Comparison of ENCODE assay signal across 9 cellular contexts in the genomic region with DNA sequence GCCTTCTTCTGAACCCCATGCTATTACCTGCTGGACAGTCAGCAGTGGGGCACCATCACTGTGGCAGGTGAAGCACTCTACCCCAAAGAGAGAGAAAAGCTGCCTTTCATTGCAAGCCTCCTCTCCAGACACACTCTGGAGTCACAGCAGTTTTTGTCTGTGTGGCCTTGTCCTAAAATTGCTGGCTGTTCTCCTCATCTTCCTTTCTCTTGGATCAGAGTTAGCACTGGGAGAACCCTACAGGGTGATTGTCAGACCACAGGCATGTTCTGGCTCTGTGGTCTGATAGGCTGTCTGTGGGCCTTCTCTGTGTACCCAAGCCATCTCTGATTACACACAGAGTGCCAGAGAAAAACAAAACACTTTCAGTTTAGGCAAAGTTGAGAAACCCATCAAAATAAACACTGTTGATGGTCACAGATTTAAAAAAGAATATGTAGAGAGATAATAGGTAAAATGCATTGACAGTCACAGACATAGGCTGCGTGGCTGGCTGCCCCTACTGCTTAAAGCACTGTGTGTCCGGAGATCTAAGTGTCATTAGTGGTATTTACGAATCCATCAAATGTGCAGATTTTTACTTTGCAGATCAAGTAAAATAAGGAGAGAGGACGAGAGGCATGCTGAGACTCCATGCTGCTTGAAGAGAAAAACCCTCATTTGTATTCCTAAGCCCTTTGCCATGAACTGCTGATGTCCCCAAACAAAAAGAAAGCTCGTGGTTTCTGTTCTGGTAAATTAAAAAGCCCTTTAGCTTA.
DNase-seq lines count a peak whose midpoint lies in the region; ATAC-seq and TF ChIP-seq lines count a peak whose summit lies in the region.
"Had no signal": no experiment of that assay in that cellular context is flagged by ENCODE, and none has a peak within 500 bp of the region (broad histone marks: within the 10 kb centered on the region; RNA-seq: fewer than 3 reads in every experiment).

No MANE protein-coding gene starts in this region.

- H3K4me1 ChIP-seq in ectodermal cell (ENCODE audit: control insufficient read depth, insufficient read depth, low read length) (peaks cover 41% of the 10 kb centered on the region), uterus (no peaks in the 10 kb centered on the region)

- 0 to 1% methylated on average over 5 of the region's 5 CpGs for WGBS in ectodermal cell, 2 experiments

- H3K4me1 Mint-ChIP-seq in nephron progenitor cell, result peaks cover 28% of the 10 kb centered on the region

- ATAC-seq in HG03280 (IDR thresholded peaks at IDR 0.05; ENCODE audit: unreplicated experiment) (no peak), omental fat pad (ENCODE audit: low FRiP score) (no peak), GM21390 (IDR thresholded peaks at IDR 0.05; ENCODE audit: unreplicated experiment) (no peak)

- H3K27ac Mint-ChIP-seq in nephron progenitor cell, result no peak overlapping the region

- intact Hi-C loops in uterus (cut with DNase I; ENCODE audit: low total_unique reads), result no loop called here

- no peaks in the 10 kb centered on the region for H3K36me3 Mint-ChIP-seq in nephron progenitor cell (ENCODE audit: low read depth)

- TF ChIP-seq CTCF in nephron progenitor cell (IDR thresholded peaks at IDR 0.05), result no peak
- TF ChIP-seq CTCF in uterus (IDR thresholded peaks at IDR 0.05), result no peak
- no peak for TF ChIP-seq CTCF in omental fat pad (IDR thresholded peaks at IDR 0.05)

- H3K4me3 ChIP-seq in ectodermal cell (ENCODE audit: insufficient read depth, low read depth, low read length) (no peak overlapping the region), uterus (no peak overlapping the region)
- H3K4me3 ChIP-seq: PC-9 had no signal

- DNase-seq in COLO668 (lab: John Stamatoyannopoulos, UW; ENCODE audit: unreplicated experiment) (peak; percentile 27), NCI-H187 treated with DMSO at 0.1 percent for 48 hours (lab: John Stamatoyannopoulos, UW) (peak; percentile 72), nephron progenitor cell (no peak), uterus (no peak), omental fat pad (ENCODE audit: low spot score) (no peak)
- DNase-seq: PC-9 had no signal

- peak overlapping the region; percentile 11 for H3K4me3 Mint-ChIP-seq in nephron progenitor cell

- H3K27me3 Mint-ChIP-seq in nephron progenitor cell (ENCODE audit: low read depth, poor library complexity), result peaks cover 18% of the 10 kb centered on the region

- H3K27me3 ChIP-seq in ectodermal cell (ENCODE audit: control insufficient read depth, insufficient read depth, low read length, poor library complexity, severe bottlenecking), result no peaks in the 10 kb centered on the region
- no peaks in the 10 kb centered on the region for H3K27me3 ChIP-seq in uterus

- H3K9me3 Mint-ChIP-seq in nephron progenitor cell, result no peaks in the 10 kb centered on the region

- peak overlapping the region; percentile 67 for H3K27ac ChIP-seq in ectodermal cell (ENCODE audit: insufficient read depth, low read depth, low read length, poor library complexity, severe bottlenecking)
- H3K27ac ChIP-seq in uterus, result no peak overlapping the region
- H3K27ac ChIP-seq: PC-9 had no signal

- H3K9me3 ChIP-seq in ectodermal cell (ENCODE audit: control insufficient read depth, low read length), result no peaks in the 10 kb centered on the region
- H3K9me3 ChIP-seq in uterus, result no peaks in the 10 kb centered on the region

- H3K36me3 ChIP-seq in ectodermal cell (ENCODE audit: control insufficient read depth, insufficient read depth, low read length) (no peaks in the 10 kb centered on the region), uterus (no peaks in the 10 kb centered on the region)

- TF ChIP-seq POLR2A in uterus (IDR thresholded peaks at IDR 0.05), result no peak

Comparison
In these comparisons a context has a peak if more than half of its experiments do, and no peak if none do; other contexts are left out.
1. DNase-seq: peak in COLO668 (single experiment) and NCI-H187 treated with DMSO at 0.1 percent for 48 hours (single experiment); none in nephron progenitor cell (single experiment), uterus (0 of 2) and omental fat pad (single experiment).